12 cellular contexts compared by ENCODE assay signal in genomic region chr1:235421751-235422150, GRCh38.
"Had no signal": no experiment of that assay in that cellular context is flagged by ENCODE, and none has a peak within 500 bp of the region (broad histone marks: within the 10 kb centered on the region; RNA-seq: fewer than 3 reads in every experiment).

No MANE protein-coding gene starts in this region.

- H3K9me3 ChIP-seq: esophagus muscularis mucosa, mucosa of descending colon, right atrium auricular region had no signal

- H3K27me3 ChIP-seq: dorsolateral prefrontal cortex, esophagus muscularis mucosa, right atrium auricular region had no signal

- H3K27ac ChIP-seq: dorsolateral prefrontal cortex, esophagus muscularis mucosa, right atrium auricular region, skin epidermis had no signal

- H3K36me3 ChIP-seq: right atrium auricular region had no signal

- H3K4me3 ChIP-seq: dorsolateral prefrontal cortex, esophagus muscularis mucosa, mucosa of descending colon, right atrium auricular region, skin epidermis had no signal

- DNase-seq: activated CD4-positive, alpha-beta T cell treated with anti-CD3 and anti-CD28 coated beads, Interleukin-2, amount 50 U/mL, for 1 hour; activated CD4-positive, CD25-positive, alpha-beta regulatory T cell; activated effector memory CD4-positive, alpha-beta T cell treated with Interleukin-2 at 50 U/mL for 16 hours; activated T-cell treated with anti-CD3 and anti-CD28 coated beads, Interleukin-2, amount 50 U/mL, for 24 hours; left cardiac atrium; mucosa of descending colon; natural killer cell; posterior cingulate gyrus had no signal

- H3K4me1 ChIP-seq: right atrium auricular region had no signal
